Comparison of ENCODE assay signal across 34 cellular contexts in genomic region chr3:189547448-189547847, GRCh38.
"Had no signal": no experiment of that assay in that cellular context is flagged by ENCODE, and none has a peak within 500 bp of the region (broad histone marks: within the 10 kb centered on the region; RNA-seq: fewer than 3 reads in every experiment).

No MANE protein-coding gene starts in this region.

- H3K27ac ChIP-seq: adrenal gland, ascending aorta, body of pancreas, brain microvascular endothelial cell, breast epithelium, cardiac muscle cell had no signal

- H3K4me3 ChIP-seq: adrenal gland, ascending aorta, body of pancreas, breast epithelium, cardiac muscle cell had no signal

- H3K27me3 ChIP-seq: adrenal gland, ascending aorta, body of pancreas, brain microvascular endothelial cell, breast epithelium, cardiac muscle cell had no signal

- H3K36me3 ChIP-seq: adrenal gland, ascending aorta, brain microvascular endothelial cell, breast epithelium, cardiac muscle cell had no signal

- ATAC-seq: activated naive CD4-positive, alpha-beta T cell treated with anti-CD3 and anti-CD28 coated beads, Interleukin-2, amount 50 U/mL, for 72 hours; activated naive CD8-positive, alpha-beta T cell treated with anti-CD3 and anti-CD28 coated beads, Interleukin-2, amount 50 U/mL, for 24 hours; activated T-cell treated with anti-CD3 and anti-CD28 coated beads, Interleukin-2, amount 50 U/mL, for 4 hours; activated T-cell treated with anti-CD3 and anti-CD28 coated beads, Interleukin-2, amount 50 U/mL, for 72 hours; activated T-helper 17 cell treated with anti-CD3 and anti-CD28 coated beads, Interleukin-2, amount 50 U/mL, for 72 hours; body of pancreas had no signal

- DNase-seq: activated effector memory CD4-positive, alpha-beta T cell treated with anti-CD3 and anti-CD28 coated beads, Interleukin-2, amount 50 U/mL, for 16 hours; activated effector memory CD4-positive, alpha-beta T cell treated with Interleukin-2 at 50 U/mL for 16 hours; activated gamma-delta T cell; activated gamma-delta T cell treated with Interleukin-2 at 50 U/mL for 16 hours; activated naive CD4-positive, alpha-beta T cell; activated naive CD4-positive, alpha-beta T cell treated with anti-CD3 and anti-CD28 coated beads for 36 hours; activated naive CD4-positive, alpha-beta T cell treated with anti-CD3 and anti-CD28 coated beads, Interleukin-2, amount 10 ng/mL, durations not matched to agents 7 days and 5 days; activated naive CD4-positive, alpha-beta T cell treated with anti-CD3 and anti-CD28 coated beads, Interleukin-2, amount 50 U/mL, for 16 hours; activated naive CD4-positive, alpha-beta T cell treated with Interleukin-2 at 50 U/mL for 16 hours; activated naive CD8-positive, alpha-beta T cell treated with anti-CD3 and anti-CD28 coated beads for 36 hours; activated naive CD8-positive, alpha-beta T cell treated with anti-CD3 and anti-CD28 coated beads, Interleukin-2, amount 10 ng/mL, durations not matched to agents 7 days and 5 days; activated naive CD8-positive, alpha-beta T cell treated with anti-CD3 and anti-CD28 coated beads, Interleukin-2, amount 50 U/mL, for 24 hours; activated T-cell treated with anti-CD3 and anti-CD28 coated beads, Interleukin-2, amount 50 U/mL, for 1 hour; activated T-cell treated with anti-CD3 and anti-CD28 coated beads, Interleukin-2, amount 50 U/mL, for 24 hours; activated T-cell treated with anti-CD3 and anti-CD28 coated beads, Interleukin-2, amount 50 U/mL, for 4 hours; activated T-cell treated with anti-CD3 and anti-CD28 coated beads, Interleukin-2, amount 50 U/mL, for 48 hours; activated T-cell treated with anti-CD3 and anti-CD28 coated beads, Interleukin-2, amount 50 U/mL, for 72 hours; adrenal gland; amniotic stem cell; amygdala; anterior cingulate cortex; aorta; body of pancreas; brain microvascular endothelial cell; caudate nucleus; central memory CD4-positive, alpha-beta T cell; cerebellar nuclear complex had no signal

- FAIRE-seq: astrocyte, bronchial epithelial cell had no signal

- H3K4me1 ChIP-seq: adrenal gland, ascending aorta, body of pancreas, breast epithelium had no signal
